In genomic region chr12:65557425-65558167, GRCh38 we compare ENCODE assay signal across 19 cellular contexts.
A peak's percentile ranks its signal among the peaks of the same experiment; 100 is the strongest.
DNase-seq lines count a peak whose midpoint lies in the region; ATAC-seq, FAIRE-seq and TF ChIP-seq lines count a peak whose summit lies in the region.
"Had no signal": no experiment of that assay in that cellular context is flagged by ENCODE, and none has a peak within 500 bp of the region (broad histone marks: within the 10 kb centered on the region; RNA-seq: fewer than 3 reads in every experiment).

No MANE protein-coding gene starts in this region.

- H3K27me3 ChIP-seq in GM23248 (replicated peaks; ENCODE audit: insufficient read depth) (no peaks in the 10 kb centered on the region), astrocyte (ENCODE audit: insufficient read depth, low read length) (no peaks in the 10 kb centered on the region), lower lobe of right lung (ENCODE audit: low read depth) (no peaks in the 10 kb centered on the region)
- H3K27me3 ChIP-seq: colonic mucosa, Peyer's patch, SJSA1, testis had no signal

- H3K4me3 Mint-ChIP-seq in astrocyte (ENCODE audit: unreplicated experiment) (no peak overlapping the region), mesothelial cell of epicardium (no peak overlapping the region)
- no peak overlapping the region for H3K4me3 Mint-ChIP-seq in activated naive CD8-positive, alpha-beta T cell treated with anti-CD3 and anti-CD28 coated beads, Interleukin-2, amount 50 U/mL, for 24 hours
- H3K4me3 Mint-ChIP-seq: activated CD4-positive, alpha-beta memory T cell treated with anti-CD3 and anti-CD28 coated beads for 36 hours; brain; CD14-positive monocyte; H9; nephron; stimulated activated memory B cell treated with anti-CD40 and anti-IgM and Interleukin-4, amounts not matched to agents 10 μg/mL and 1 μg/mL and 100 μg/mL, for 72 hours had no signal

- H3K4me3 ChIP-seq in GM23248 (no peak overlapping the region), astrocyte (ENCODE audit: insufficient read depth, low read depth, low read length) (no peak overlapping the region), lower lobe of right lung (no peak overlapping the region)
- H3K4me3 ChIP-seq: colonic mucosa, Peyer's patch, psoas muscle, SJSA1 had no signal

- no peaks in the 10 kb centered on the region for H3K9me3 ChIP-seq in GM23248 (ENCODE audit: low read depth)
- no peaks in the 10 kb centered on the region for H3K9me3 ChIP-seq in astrocyte (ENCODE audit: insufficient read depth, low read depth, low read length)
- H3K9me3 ChIP-seq in lower lobe of right lung, result no peaks in the 10 kb centered on the region
- H3K9me3 ChIP-seq: colonic mucosa, Peyer's patch, psoas muscle, testis had no signal

- H3K9ac ChIP-seq in GM23248 (no peak overlapping the region), astrocyte (ENCODE audit: low read length) (no peak overlapping the region)

- H3K27ac Mint-ChIP-seq in astrocyte (ENCODE audit: unreplicated experiment) (no peak overlapping the region), mesothelial cell of epicardium (peak overlapping the region; percentile 43)
- H3K27ac Mint-ChIP-seq in activated naive CD8-positive, alpha-beta T cell treated with anti-CD3 and anti-CD28 coated beads, Interleukin-2, amount 50 U/mL, for 24 hours, result no peak overlapping the region
- H3K27ac Mint-ChIP-seq: activated CD4-positive, alpha-beta memory T cell treated with anti-CD3 and anti-CD28 coated beads for 36 hours; H9; stimulated activated memory B cell treated with anti-CD40 and anti-IgM and Interleukin-4, amounts not matched to agents 10 μg/mL and 1 μg/mL and 100 μg/mL, for 72 hours had no signal

- no peak overlapping the region for H3K4me2 ChIP-seq in GM23248 (ENCODE audit: unreplicated experiment)
- no peak overlapping the region for H3K4me2 ChIP-seq in astrocyte (ENCODE audit: low read length)

- TF ChIP-seq CTCF in astrocyte (IDR thresholded peaks at IDR 0.05; ENCODE audit: insufficient read depth, low read depth, low read length) (no peak), mesothelial cell of epicardium (IDR thresholded peaks at IDR 0.05; ENCODE audit: unreplicated experiment) (no peak), lower lobe of right lung (IDR thresholded peaks at IDR 0.05) (no peak)

- ATAC-seq in GM21360 (IDR thresholded peaks at IDR 0.05; ENCODE audit: unreplicated experiment) (no peak), lower lobe of right lung (no peak)
- no peak for ATAC-seq in activated naive CD8-positive, alpha-beta T cell treated with anti-CD3 and anti-CD28 coated beads, Interleukin-2, amount 50 U/mL, for 24 hours

- H3K79me2 ChIP-seq in GM23248 (ENCODE audit: insufficient read depth) (no peaks in the 10 kb centered on the region), astrocyte (ENCODE audit: insufficient read depth, low read length) (no peaks in the 10 kb centered on the region)

- H3K4me1 Mint-ChIP-seq in astrocyte (ENCODE audit: low read depth, unreplicated experiment) (peaks cover 9% of the 10 kb centered on the region), mesothelial cell of epicardium (peaks cover 25% of the 10 kb centered on the region)
- H3K4me1 Mint-ChIP-seq in activated naive CD8-positive, alpha-beta T cell treated with anti-CD3 and anti-CD28 coated beads, Interleukin-2, amount 50 U/mL, for 24 hours, result no peaks in the 10 kb centered on the region
- H3K4me1 Mint-ChIP-seq: H9; stimulated activated memory B cell treated with anti-CD40 and anti-IgM and Interleukin-4, amounts not matched to agents 10 μg/mL and 1 μg/mL and 100 μg/mL, for 72 hours had no signal

- H3K9me3 Mint-ChIP-seq in astrocyte (ENCODE audit: unreplicated experiment), result peaks cover 13% of the 10 kb centered on the region
- H3K9me3 Mint-ChIP-seq in mesothelial cell of epicardium, result peaks cover 5% of the 10 kb centered on the region
- H3K9me3 Mint-ChIP-seq in activated naive CD8-positive, alpha-beta T cell treated with anti-CD3 and anti-CD28 coated beads, Interleukin-2, amount 50 U/mL, for 24 hours, result no peaks in the 10 kb centered on the region
- H3K9me3 Mint-ChIP-seq: activated CD4-positive, alpha-beta memory T cell treated with anti-CD3 and anti-CD28 coated beads for 36 hours; stimulated activated memory B cell treated with anti-CD40 and anti-IgM and Interleukin-4, amounts not matched to agents 10 μg/mL and 1 μg/mL and 100 μg/mL, for 72 hours had no signal

- intact Hi-C loops in lower lobe of right lung (cut with DNase I), result no loop called here

- DNase-seq in GM23248 (no peak), OCI-M1 (lab: John Stamatoyannopoulos, UW) (peak; percentile 78), astrocyte (ENCODE audit: low read depth) (no peak), mesothelial cell of epicardium (ENCODE audit: low spot score in 2 of 2, unreplicated experiment in 2 of 2) (no peak), 8988T (no peak), lower lobe of right lung (no peak)
- DNase-seq in activated naive CD8-positive, alpha-beta T cell treated with anti-CD3 and anti-CD28 coated beads, Interleukin-2, amount 50 U/mL, for 24 hours, result no peak

- WGBS in GM23248 (ENCODE audit: low coverage in 1 of 2, low lambda C conversion rate in 2 of 2, missing lambda C conversion rate in 2 of 2), 2 experiments, result 79 to 87% methylated on average over 3 of the region's 3 CpGs

- H3K27me3 Mint-ChIP-seq in astrocyte (ENCODE audit: low read depth, unreplicated experiment), result no peaks in the 10 kb centered on the region
- H3K27me3 Mint-ChIP-seq in mesothelial cell of epicardium (ENCODE audit: low read depth), result no peaks in the 10 kb centered on the region
- peaks cover 28% of the 10 kb centered on the region for H3K27me3 Mint-ChIP-seq in activated naive CD8-positive, alpha-beta T cell treated with anti-CD3 and anti-CD28 coated beads, Interleukin-2, amount 50 U/mL, for 24 hours
- H3K27me3 Mint-ChIP-seq: brain had no signal

- H3K9me2 ChIP-seq in GM23248 (ENCODE audit: insufficient read depth), result peaks cover 3% of the 10 kb centered on the region; the same call in 1 of the 2 replicates

- in situ Hi-C loops in GM23248 (cut with MboI), result no loop called here

- H3K36me3 Mint-ChIP-seq in astrocyte (ENCODE audit: low read depth, unreplicated experiment) (peaks cover 9% of the 10 kb centered on the region), mesothelial cell of epicardium (peaks cover 6% of the 10 kb centered on the region)
- H3K36me3 Mint-ChIP-seq in activated naive CD8-positive, alpha-beta T cell treated with anti-CD3 and anti-CD28 coated beads, Interleukin-2, amount 50 U/mL, for 24 hours (ENCODE audit: low read depth), result no peaks in the 10 kb centered on the region
- H3K36me3 Mint-ChIP-seq: activated CD4-positive, alpha-beta memory T cell treated with anti-CD3 and anti-CD28 coated beads for 36 hours; CD14-positive monocyte; stimulated activated memory B cell treated with anti-CD40 and anti-IgM and Interleukin-4, amounts not matched to agents 10 μg/mL and 1 μg/mL and 100 μg/mL, for 72 hours had no signal

- peaks cover 47% of the 10 kb centered on the region for H3K4me1 ChIP-seq in GM23248 (ENCODE audit: insufficient read depth)
- H3K4me1 ChIP-seq in astrocyte (ENCODE audit: insufficient read depth, low read length), result peaks cover 17% of the 10 kb centered on the region
- no peaks in the 10 kb centered on the region for H3K4me1 ChIP-seq in lower lobe of right lung
- H3K4me1 ChIP-seq: colonic mucosa, Peyer's patch, psoas muscle, testis had no signal

- H3K36me3 ChIP-seq in GM23248 (ENCODE audit: low read depth), result no peaks in the 10 kb centered on the region
- H3K36me3 ChIP-seq in astrocyte (ENCODE audit: insufficient read depth, low read length), result no peaks in the 10 kb centered on the region
- H3K36me3 ChIP-seq in lower lobe of right lung, result no peaks in the 10 kb centered on the region
- H3K36me3 ChIP-seq: colonic mucosa, Peyer's patch, SJSA1 had no signal

- H3F3A ChIP-seq in GM23248 (ENCODE audit: insufficient read depth), result peaks cover 12% of the 10 kb centered on the region

- H3K27ac ChIP-seq in GM23248 (no peak overlapping the region), astrocyte (ENCODE audit: low read depth, low read length) (peak overlapping the region; percentile 59), lower lobe of right lung (no peak overlapping the region)
- H3K27ac ChIP-seq: colonic mucosa, Peyer's patch, psoas muscle, testis had no signal

- FAIRE-seq in astrocyte (lab: Jason Lieb, UNC), result no peak

- H4K20me1 ChIP-seq in GM23248 (ENCODE audit: insufficient read depth), result no peaks in the 10 kb centered on the region
- H4K20me1 ChIP-seq in astrocyte (ENCODE audit: insufficient read depth, low read length), result no peaks in the 10 kb centered on the region

- H2AFZ ChIP-seq in GM23248 (peak overlapping the region; percentile 87), astrocyte (ENCODE audit: low read depth, low read length) (no peak overlapping the region)
